ENCODE assay signal across 10 cellular contexts in the genomic region with DNA sequence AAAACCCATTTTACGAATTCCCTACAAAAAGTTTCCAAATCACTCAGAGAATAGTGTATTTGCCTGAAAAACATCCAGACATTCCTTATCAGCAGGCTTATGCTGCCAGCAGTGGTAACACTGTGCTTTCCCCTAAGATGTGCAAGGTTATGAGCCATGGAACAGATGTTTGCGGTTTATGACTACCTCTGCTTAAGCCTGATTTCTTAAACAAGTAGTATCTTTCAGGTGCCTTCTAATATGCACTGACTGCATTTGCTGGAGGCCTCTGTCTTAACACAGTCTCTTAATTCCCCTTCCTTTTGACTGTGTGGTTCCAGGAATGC. TPM values are rescaled to one million over a fixed set of nuclear protein-coding genes. Genes with fewer than 3 reads are reported as not detected.
DNase-seq lines count a peak whose midpoint lies in the region; ATAC-seq, FAIRE-seq and TF ChIP-seq lines count a peak whose summit lies in the region.
"Had no signal": no experiment of that assay in that cellular context is flagged by ENCODE, and none has a peak within 500 bp of the region (broad histone marks: within the 10 kb centered on the region; RNA-seq: fewer than 3 reads in every experiment).

No MANE protein-coding gene starts in this region.

- no peak for DNase-seq in GM12891 (ENCODE audit: insufficient read length, low spot score)
- peak; percentile 21 for DNase-seq in adipocyte (ENCODE audit: low read depth)
- DNase-seq in pancreas = no peak
- DNase-seq in NCI-H2227 treated with DMSO at 0.1 percent for 48 hours (lab: John Stamatoyannopoulos, UW) = no peak
- no peak for DNase-seq in WERI-Rb-1
- DNase-seq in UCSD-AML1 (lab: John Stamatoyannopoulos, UW; ENCODE audit: unreplicated experiment) = no peak
- DNase-seq: activated naive CD8-positive, alpha-beta T cell treated with anti-CD3 and anti-CD28 coated beads, Interleukin-2, amount 10 ng/mL, durations not matched to agents 7 days and 5 days had no signal

- no peak for TF ChIP-seq CTCF in pancreas (IDR thresholded peaks at IDR 0.05)
- TF ChIP-seq CTCF in WERI-Rb-1 (IDR thresholded peaks at IDR 0.05; ENCODE audit: low read depth, low read length) = no peak

- H3K27me3 ChIP-seq in adipocyte (replicated peaks; ENCODE audit: control insufficient read depth, insufficient read depth, low read length) (no peaks in the 10 kb centered on the region), pancreas (no peaks in the 10 kb centered on the region), WERI-Rb-1 (ENCODE audit: insufficient read depth, low read depth, severe bottlenecking) (no peaks in the 10 kb centered on the region)
- H3K27me3 ChIP-seq: foreskin keratinocyte had no signal

- H3K4me1 ChIP-seq in adipocyte (ENCODE audit: control insufficient read depth, insufficient read depth, low read length) (peaks cover 42% of the 10 kb centered on the region), pancreas (peaks cover 0 to 11% (median 10%) of the 10 kb centered on the region in 3 donors)
- H3K4me1 ChIP-seq: foreskin keratinocyte had no signal

- no peak for TF ChIP-seq POLR2A in GM12891 (IDR thresholded peaks at IDR 0.05; ENCODE audit: low read depth, low read length)

- 36 to 43% methylated on average over 2 of the region's 2 CpGs for WGBS in pancreas, 2 donors

- H3K4me3 ChIP-seq in adipocyte (ENCODE audit: low read length) = no peak overlapping the region
- H3K4me3 ChIP-seq in pancreas = no peak overlapping the region
- no peak overlapping the region for H3K4me3 ChIP-seq in WERI-Rb-1 (ENCODE audit: low read depth, low read length)

- H3K27ac ChIP-seq in pancreas (peak overlapping the region in 1 of 4 donors; percentile 30), WERI-Rb-1 (no peak overlapping the region)
- H3K27ac ChIP-seq: foreskin keratinocyte had no signal

- peak overlapping the region; percentile 69 for H3K9ac ChIP-seq in adipocyte (ENCODE audit: low read length)

- no peaks in the 10 kb centered on the region for H3K9me3 ChIP-seq in adipocyte (ENCODE audit: control insufficient read depth, low read length)
- H3K9me3 ChIP-seq in pancreas = no peaks in the 10 kb centered on the region
- H3K9me3 ChIP-seq in WERI-Rb-1 (ENCODE audit: severe bottlenecking) = no peaks in the 10 kb centered on the region

- intact Hi-C loops in pancreas (cut with DNase I) = no loop called here

- ATAC-seq in HG02642 (IDR thresholded peaks at IDR 0.05; ENCODE audit: poor library complexity, unreplicated experiment) (peak; percentile 37), pancreas (peak; percentile 66 to 84 (median 73)), HG02938 (IDR thresholded peaks at IDR 0.05; ENCODE audit: unreplicated experiment) (no peak)
- ATAC-seq: foreskin keratinocyte had no signal

- no peaks in the 10 kb centered on the region for H3K36me3 ChIP-seq in adipocyte (ENCODE audit: control insufficient read depth, insufficient read depth, low read length, severe bottlenecking)
- H3K36me3 ChIP-seq in pancreas = no peaks in the 10 kb centered on the region
- H3K36me3 ChIP-seq in WERI-Rb-1 = no peaks in the 10 kb centered on the region

- FAIRE-seq in GM12891 (lab: Jason Lieb, UNC) = peak; percentile 96
- no peak for FAIRE-seq in pancreas (lab: Jason Lieb, UNC)

TF ChIP-seq in GM12891, 5 proteins besides CTCF, POLR2A, EP300 and RAD21:
- no peak for TF ChIP-seq PAX5 (IDR thresholded peaks at IDR 0.05; ENCODE audit: insufficient read depth, low read length, severe bottlenecking)

RNA-seq across cellular contexts. Expression of a gene that starts 54.8 kb away (rescaled TPM):
- polyA plus RNA-seq in GM12891 (2012; ENCODE audit: low read depth, missing spikeins) = 12.0 TPM
- total RNA-seq in pancreas = 10 to 100 TPM in 2 of 6 donors, 1 to 10 TPM in 4; 3.5 to 11.9 (median 6.4) TPM
- 1 to 10 TPM; 3.6 to 8.5 TPM for polyA plus RNA-seq in pancreas
